19 cellular contexts compared by ENCODE assay signal in the genomic region with DNA sequence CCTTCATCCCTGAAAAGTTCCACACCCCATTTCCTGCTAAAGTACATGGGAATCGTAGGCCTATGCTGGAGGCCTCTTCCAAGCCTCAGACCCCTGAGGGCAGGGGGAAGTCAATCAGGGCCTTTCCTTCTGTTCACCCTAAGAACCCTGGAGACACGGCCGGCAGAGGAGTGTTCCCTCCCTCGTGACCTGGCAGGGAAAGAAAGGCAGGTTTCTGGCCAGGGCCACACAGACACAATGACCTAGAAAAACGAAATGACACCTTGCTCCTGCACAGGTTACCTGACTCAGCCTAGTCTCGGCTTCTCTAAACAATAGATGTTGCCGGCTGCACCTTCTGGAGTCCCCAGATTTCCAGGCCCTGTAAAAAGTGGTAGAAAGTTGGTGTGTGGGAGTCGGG.
DNase-seq lines count a peak whose midpoint lies in the region; ATAC-seq and TF ChIP-seq lines count a peak whose summit lies in the region.
"Had no signal": no experiment of that assay in that cellular context is flagged by ENCODE, and none has a peak within 500 bp of the region (broad histone marks: within the 10 kb centered on the region; RNA-seq: fewer than 3 reads in every experiment).

No MANE protein-coding gene starts in this region.

- no peak overlapping the region for H3K4me3 Mint-ChIP-seq in nephron progenitor cell
- no peak overlapping the region for H3K4me3 Mint-ChIP-seq in progenitor cell of endocrine pancreas (ENCODE audit: low read depth)
- H3K4me3 Mint-ChIP-seq: B cell; CD4-positive, alpha-beta T cell; CD8-positive, alpha-beta T cell had no signal

- TF ChIP-seq CTCF in nephron progenitor cell (IDR thresholded peaks at IDR 0.05) (no peak), progenitor cell of endocrine pancreas (IDR thresholded peaks at IDR 0.05; ENCODE audit: unreplicated experiment) (no peak), GM13977 (IDR thresholded peaks at IDR 0.05; ENCODE audit: extremely low read depth, insufficient read depth, missing control alignments) (no peak)

- H3K36me3 Mint-ChIP-seq in nephron progenitor cell (ENCODE audit: low read depth) (peaks cover 4% of the 10 kb centered on the region), progenitor cell of endocrine pancreas (ENCODE audit: insufficient read depth) (no peaks in the 10 kb centered on the region)
- H3K36me3 Mint-ChIP-seq: CD8-positive, alpha-beta T cell had no signal

- peak; percentile 56 for DNase-seq in G401 (ENCODE audit: low spot score)
- peak; percentile 11 for DNase-seq in islet precursor cell
- no peak for DNase-seq in nephron progenitor cell
- no peak for DNase-seq in progenitor cell of endocrine pancreas (ENCODE audit: low spot score, unreplicated experiment)
- no peak for DNase-seq in HPDE6-E6E7 (ENCODE audit: extremely low spot score)
- DNase-seq in GM13977 (ENCODE audit: low spot score) = no peak
- DNase-seq: AML-193; CD4-positive, alpha-beta T cell; CD8-positive, alpha-beta T cell; DMS 273 treated with DMSO at 0.1 percent for 48 hours; DMS153; DMS53; DMS79; DND-41; EL; GF-D8 had no signal

- H3K27ac Mint-ChIP-seq in nephron progenitor cell (peak overlapping the region; percentile 76), progenitor cell of endocrine pancreas (peak overlapping the region; percentile 73)
- H3K27ac Mint-ChIP-seq: B cell; CD4-positive, alpha-beta T cell; CD8-positive, alpha-beta T cell had no signal

- ATAC-seq in GM18868 (IDR thresholded peaks at IDR 0.05; ENCODE audit: unreplicated experiment) = no peak
- ATAC-seq: A549; CD8-positive, alpha-beta T cell had no signal

- peaks cover 32% of the 10 kb centered on the region for H3K4me1 Mint-ChIP-seq in nephron progenitor cell
- H3K4me1 Mint-ChIP-seq in progenitor cell of endocrine pancreas (ENCODE audit: low read depth) = peaks cover 5% of the 10 kb centered on the region
- H3K4me1 Mint-ChIP-seq: B cell had no signal

- H3K9me3 Mint-ChIP-seq in nephron progenitor cell (peaks cover 11% of the 10 kb centered on the region), progenitor cell of endocrine pancreas (ENCODE audit: low read depth) (no peaks in the 10 kb centered on the region)
- H3K9me3 Mint-ChIP-seq: CD4-positive, alpha-beta T cell; CD8-positive, alpha-beta T cell had no signal

- in situ Hi-C loops in G401 (cut with HindIII; ENCODE audit: low sequenced_read_pairs) = no loop called here
- in situ Hi-C loops in GM13977 (cut with MboI; ENCODE audit: low pct_unique_long_range_greater_than_20kb, low sequenced_read_pairs, unreplicated experiment) = no loop called here

- H3K27me3 Mint-ChIP-seq in nephron progenitor cell (ENCODE audit: low read depth, poor library complexity) (peaks cover 4% of the 10 kb centered on the region), progenitor cell of endocrine pancreas (peaks cover 26% of the 10 kb centered on the region)

Comparison
In these comparisons a context has a peak if more than half of its experiments do, and no peak if none do; other contexts are left out.
1. DNase-seq: peak in G401 (single experiment) and islet precursor cell (single experiment); none in nephron progenitor cell (single experiment), progenitor cell of endocrine pancreas (single experiment), HPDE6-E6E7 (single experiment) and GM13977 (single experiment).